Comparison of ENCODE assay signal across 8 cellular contexts in genomic region chr2:234495801-234496441, GRCh38. TPM values are rescaled to one million over a fixed set of nuclear protein-coding genes. Genes with fewer than 3 reads are reported as not detected.
DNase-seq lines count a peak whose midpoint lies in the region; ATAC-seq and TF ChIP-seq lines count a peak whose summit lies in the region.

No MANE protein-coding gene starts in this region.

- intact Hi-C loops in sigmoid colon (cut with DNase I) = loop anchor here (1.0 to 5.0 kb wide), 3 partner anchors 131 to 519 kb away; no protein-coding TSS in a partner anchor

- peak overlapping the region; percentile 39 to 69 for H3K27ac ChIP-seq in right atrium auricular region
- peak overlapping the region; percentile 17 to 83 (median 79) for H3K27ac ChIP-seq in sigmoid colon

- DNase-seq in DMS79 treated with DMSO at 0.1 percent for 48 hours (lab: John Stamatoyannopoulos, UW) (peak; percentile 37), DMS79 (lab: John Stamatoyannopoulos, UW) (no peak), LNCaP clone FGC (ENCODE audit: low read depth) (no peak), right atrium auricular region (ENCODE audit: low spot score) (no peak), sigmoid colon (no peak), GM13977 (ENCODE audit: low spot score) (no peak)
- DNase-seq in activated naive CD4-positive, alpha-beta T cell treated with anti-CD3 and anti-CD28 coated beads, Interleukin-2, amount 50 U/mL, for 16 hours = peak; percentile 30

- H3K27me3 ChIP-seq in right atrium auricular region (no peaks in the 10 kb centered on the region), sigmoid colon (peaks cover 0 to 33% (median 12%) of the 10 kb centered on the region in 3 donors)

- no peaks in the 10 kb centered on the region for H3K9me3 ChIP-seq in right atrium auricular region
- H3K9me3 ChIP-seq in sigmoid colon = no peaks in the 10 kb centered on the region

- TF ChIP-seq POLR2A in sigmoid colon (IDR thresholded peaks at IDR 0.05) = no peak

- TF ChIP-seq EP300 in sigmoid colon (IDR thresholded peaks at IDR 0.05) = no peak

- no peak for TF ChIP-seq CTCF in LNCaP clone FGC (IDR thresholded peaks at IDR 0.05; ENCODE audit: control insufficient read depth, extremely low read depth, insufficient read depth)
- no peak for TF ChIP-seq CTCF in right atrium auricular region (IDR thresholded peaks at IDR 0.05)
- TF ChIP-seq CTCF in sigmoid colon (IDR thresholded peaks at IDR 0.05) = no peak
- no peak for TF ChIP-seq CTCF in GM13977 (IDR thresholded peaks at IDR 0.05; ENCODE audit: extremely low read depth, insufficient read depth, missing control alignments)

- H3K36me3 ChIP-seq in right atrium auricular region = no peaks in the 10 kb centered on the region
- no peaks in the 10 kb centered on the region for H3K36me3 ChIP-seq in sigmoid colon

- H3K4me1 ChIP-seq in right atrium auricular region (peaks cover 0 to 22% of the 10 kb centered on the region in 2 donors), sigmoid colon (peaks cover 0 to 25% (median 22%) of the 10 kb centered on the region in 4 donors)

- 2 to 7% methylated on average over 51 of the region's 51 CpGs for WGBS in sigmoid colon, 2 donors

- H3K4me3 ChIP-seq in LNCaP clone FGC (ENCODE audit: low read depth, low read length) = peak overlapping the region; percentile 30
- peak overlapping the region; percentile 53 to 69 for H3K4me3 ChIP-seq in right atrium auricular region
- H3K4me3 ChIP-seq in sigmoid colon = peak overlapping the region; percentile 48 to 68 (median 64)

- in situ Hi-C loops in GM13977 (cut with MboI; ENCODE audit: low pct_unique_long_range_greater_than_20kb, low sequenced_read_pairs, unreplicated experiment) = loop anchor here (10.0 kb wide), 1 partner anchor 361 kb away; no protein-coding TSS in a partner anchor

- ATAC-seq in HG03108 (IDR thresholded peaks at IDR 0.05; ENCODE audit: unreplicated experiment) = no peak

RNA-seq across cellular contexts. Expression of gene ARL4C, which starts 1.0 kb away (rescaled TPM):
- total RNA-seq in right atrium auricular region (1 to 10 TPM; 3.1 to 3.4 TPM), sigmoid colon (1 to 10 TPM; 7.2 to 8.9 (median 8.4) TPM)
- polyA plus RNA-seq in sigmoid colon = 10 to 100 TPM in 1 of 3 donors, 1 to 10 TPM in 2; 4.8 to 15.8 (median 8.3) TPM

Comparison
In these comparisons a context has a peak if more than half of its experiments do, and no peak if none do; other contexts are left out.
1. DNase-seq: peak in DMS79 treated with DMSO at 0.1 percent for 48 hours (single experiment) and activated naive CD4-positive, alpha-beta T cell treated with anti-CD3 and anti-CD28 coated beads, Interleukin-2, amount 50 U/mL, for 16 hours (single experiment); none in DMS79 (single experiment), LNCaP clone FGC (single experiment), right atrium auricular region (single experiment), sigmoid colon (single experiment) and GM13977 (single experiment).
2. Peak in every context shown above with its lines, with median percentiles within 50 percentile points of each other: H3K4me3 ChIP-seq.